Comparison of ENCODE assay signal across 27 cellular contexts in the genomic region with DNA sequence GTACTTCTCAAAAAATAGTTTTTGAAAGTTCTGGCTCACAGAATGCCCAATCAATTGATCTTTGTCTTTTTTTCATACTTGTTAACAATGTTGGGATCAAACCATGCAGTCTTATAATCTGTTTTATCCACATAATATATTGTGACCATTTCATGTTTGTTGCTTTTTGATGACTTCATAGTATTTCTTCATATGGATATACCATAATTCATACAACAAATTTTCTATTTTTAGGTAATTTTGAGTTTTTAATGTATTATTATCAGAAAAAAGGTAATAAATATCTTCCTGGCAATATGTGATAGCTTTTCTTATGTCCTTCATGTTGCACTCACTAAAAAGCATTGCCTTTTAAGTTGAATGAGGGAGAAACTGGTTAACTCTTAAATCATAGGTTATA. TPM values are rescaled to one million over a fixed set of nuclear protein-coding genes. Genes with fewer than 3 reads are reported as not detected.
"Had no signal": no experiment of that assay in that cellular context is flagged by ENCODE, and none has a peak within 500 bp of the region (broad histone marks: within the 10 kb centered on the region; RNA-seq: fewer than 3 reads in every experiment).

No MANE protein-coding gene starts in this region.

- H3K4me1 ChIP-seq: stomach, suprapubic skin, testis, thyroid gland, tibial artery, tibial nerve, transverse colon, upper lobe of left lung, upper lobe of right lung, uterus, vagina had no signal

- FAIRE-seq: urothelium cell line had no signal

- ATAC-seq: stimulated activated memory B cell treated with anti-CD40 and anti-IgM and Interleukin-4, amounts not matched to agents 10 μg/mL and 1 μg/mL and 100 μg/mL, for 72 hours; stimulated activated naive B cell treated with anti-CD40 and anti-IgM and Interleukin-4, amounts not matched to agents 10 μg/mL and 1 μg/mL and 100 μg/mL, for 72 hours; stimulated activated naive CD8-positive, alpha-beta T cell treated with anti-CD3 and anti-CD28 coated beads, Interleukin-15, amount 100 ng/mL, for 72 hours; stimulated activated naive CD8-positive, alpha-beta T cell treated with anti-CD3 and anti-CD28 coated beads, Interleukin-15, Interleukin-2, amounts not matched to agents 100 U/mL and 50 U/mL, for 24 hours; upper lobe of right lung had no signal

- H3K27me3 ChIP-seq: stomach, suprapubic skin, testis, thyroid gland, tibial artery, tibial nerve, transverse colon, upper lobe of left lung, upper lobe of right lung, uterus, vagina had no signal

- H3K27ac ChIP-seq: stomach, suprapubic skin, testis, thoracic aorta, thyroid gland, tibial artery, tibial nerve, transverse colon, upper lobe of left lung, upper lobe of right lung, uterus, vagina had no signal

- H3K9me3 ChIP-seq: suprapubic skin, testis, thoracic aorta, thyroid gland, tibial artery, transverse colon, upper lobe of left lung, upper lobe of right lung, uterus, vagina had no signal

- H3K36me3 ChIP-seq: stomach, suprapubic skin, thoracic aorta, thyroid gland, tibial artery, tibial nerve, transverse colon, upper lobe of left lung, upper lobe of right lung, uterus, vagina had no signal

- DNase-seq: stimulated activated CD4-positive, alpha-beta T cell treated with anti-CD3 and anti-CD28 coated beads, Interleukin-2, amount 100 ng/mL, for 48 hours; stimulated activated CD4-positive, alpha-beta T cell treated with anti-CD3 and anti-CD28 coated beads, Interleukin-4, amount 100 ng/mL, for 1 hour; stimulated activated CD4-positive, alpha-beta T cell treated with anti-CD3 and anti-CD28 coated beads, Interleukin-4, amount 100 ng/mL, for 24 hours; stimulated activated CD4-positive, alpha-beta T cell treated with anti-CD3 and anti-CD28 coated beads, Interleukin-4, amount 100 ng/mL, for 4 hours; stimulated activated CD8-positive, alpha-beta memory T cell treated with anti-CD3 and anti-CD28 coated beads, Interleukin-4, amount 100 ng/mL, for 48 hours; stimulated activated naive B cell treated with anti-CD40 and anti-IgM and Interleukin-4, amounts not matched to agents 10 μg/mL and 1 μg/mL and 100 μg/mL, for 72 hours; stimulated activated naive CD4-positive, alpha-beta T cell; stimulated activated naive CD4-positive, alpha-beta T cell treated with Interleukin-2 at 50 U/mL for 16 hours; stimulated activated naive CD8-positive, alpha-beta T cell treated with anti-CD3 and anti-CD28 coated beads, Interleukin-15, amount 100 ng/mL, for 72 hours; stimulated activated naive CD8-positive, alpha-beta T cell treated with anti-CD3 and anti-CD28 coated beads, Interleukin-15, Interleukin-2, amounts not matched to agents 100 U/mL and 50 U/mL, for 24 hours; stomach; substantia nigra; testis; thyroid gland; tibial artery; transverse colon; trophoblast cell; upper lobe of left lung; upper lobe of right lung; uterus had no signal

- H3K4me3 ChIP-seq: stomach, suprapubic skin, testis, thoracic aorta, thyroid gland, tibial artery, tibial nerve, transverse colon, upper lobe of left lung, upper lobe of right lung, uterus, vagina had no signal

RNA-seq across cellular contexts. Expression of gene TBC1D26, which starts 44.8 kb away (rescaled TPM):
- total RNA-seq: thoracic aorta, upper lobe of right lung had no signal
- polyA plus RNA-seq: urinary bladder had no signal
